Comparison of ENCODE assay signal across 9 cellular contexts in the genomic region with DNA sequence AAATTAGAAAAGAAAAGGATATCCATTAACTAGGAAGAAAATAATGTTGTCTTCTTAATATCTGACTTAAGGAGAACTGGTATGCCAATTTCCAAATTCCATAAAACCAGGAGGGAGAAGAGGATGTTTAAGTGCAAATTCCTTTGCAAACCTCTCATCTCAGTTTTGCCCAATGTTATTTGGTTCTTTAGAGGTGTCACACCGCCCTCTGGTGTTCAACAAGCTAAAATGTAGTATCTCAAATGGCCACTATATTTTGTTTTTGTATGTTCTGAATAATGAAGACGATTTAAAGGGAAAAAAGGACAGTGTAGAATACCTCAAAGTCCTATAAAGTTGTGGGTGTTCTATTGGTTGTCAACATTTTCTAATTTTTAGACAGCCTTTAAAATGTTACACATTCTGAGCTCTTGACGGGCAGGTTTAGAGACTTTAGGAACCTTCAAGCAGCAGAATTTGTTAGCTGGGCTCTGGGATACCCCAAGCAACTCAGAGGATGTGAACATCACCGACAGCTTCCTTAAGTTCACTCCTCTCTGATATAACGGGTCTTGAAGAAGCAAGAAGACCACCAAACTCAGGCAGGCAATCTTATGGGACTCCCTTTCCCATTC.
DNase-seq lines count a peak whose midpoint lies in the region; ATAC-seq and TF ChIP-seq lines count a peak whose summit lies in the region.
"Had no signal": no experiment of that assay in that cellular context is flagged by ENCODE, and none has a peak within 500 bp of the region (broad histone marks: within the 10 kb centered on the region; RNA-seq: fewer than 3 reads in every experiment).

No MANE protein-coding gene starts in this region.

- no peaks in the 10 kb centered on the region for H3K4me1 ChIP-seq in CD8-positive, alpha-beta T cell (ENCODE audit: insufficient read depth, low read length)
- H3K4me1 ChIP-seq in KMS-11 (ENCODE audit: low read depth, poor library complexity, severe bottlenecking) = no peaks in the 10 kb centered on the region
- no peaks in the 10 kb centered on the region for H3K4me1 ChIP-seq in lower lobe of right lung
- no peaks in the 10 kb centered on the region for H3K4me1 ChIP-seq in upper lobe of right lung

- H3K79me2 ChIP-seq in KMS-11 (ENCODE audit: insufficient read depth, low read depth) = no peaks in the 10 kb centered on the region

- no peak overlapping the region for H3K27ac ChIP-seq in CD8-positive, alpha-beta T cell (ENCODE audit: low read depth, low read length)
- no peak overlapping the region for H3K27ac ChIP-seq in KMS-11
- H3K27ac ChIP-seq in RWPE1 = no peak overlapping the region
- H3K27ac ChIP-seq in coronary artery = no peak overlapping the region
- no peak overlapping the region for H3K27ac ChIP-seq in lower lobe of right lung
- no peak overlapping the region for H3K27ac ChIP-seq in upper lobe of right lung

- H3K9me3 Mint-ChIP-seq in CD8-positive, alpha-beta T cell = no peaks in the 10 kb centered on the region

- no peaks in the 10 kb centered on the region for H4K20me1 ChIP-seq in KMS-11 (ENCODE audit: insufficient read depth)

- no peaks in the 10 kb centered on the region for H3K27me3 ChIP-seq in CD8-positive, alpha-beta T cell (ENCODE audit: insufficient read depth, low read length)
- H3K27me3 ChIP-seq in KMS-11 (ENCODE audit: insufficient read depth, low read depth) (no peaks in the 10 kb centered on the region), lower lobe of right lung (ENCODE audit: low read depth) (no peaks in the 10 kb centered on the region), upper lobe of right lung (peaks cover 8% of the 10 kb centered on the region)

- no peaks in the 10 kb centered on the region for H3K36me3 Mint-ChIP-seq in CD8-positive, alpha-beta T cell

- H3K9ac ChIP-seq in KMS-11 = no peak overlapping the region

- no peak overlapping the region for H3K4me3 Mint-ChIP-seq in CD8-positive, alpha-beta T cell
- H3K4me3 Mint-ChIP-seq: T-helper 17 cell had no signal

- TF ChIP-seq CTCF in CD8-positive, alpha-beta T cell (IDR thresholded peaks at IDR 0.05) = peak; percentile 59
- TF ChIP-seq CTCF in KMS-11 (conservative IDR thresholded peaks at IDR 0.05; ENCODE audit: low read depth, low read length) = peak; percentile 91
- peak; percentile 71 for TF ChIP-seq CTCF in RWPE1 (conservative IDR thresholded peaks at IDR 0.05; ENCODE audit: low read depth)
- peak; percentile 35 for TF ChIP-seq CTCF in coronary artery (IDR thresholded peaks at IDR 0.05)
- peak; percentile 65 for TF ChIP-seq CTCF in lower lobe of right lung (IDR thresholded peaks at IDR 0.05)
- peak; percentile 68 for TF ChIP-seq CTCF in upper lobe of right lung (IDR thresholded peaks at IDR 0.05)

- no peak overlapping the region for H3K27ac Mint-ChIP-seq in CD8-positive, alpha-beta T cell
- H3K27ac Mint-ChIP-seq: T-helper 17 cell had no signal

- no peaks in the 10 kb centered on the region for H3K4me1 Mint-ChIP-seq in CD8-positive, alpha-beta T cell (ENCODE audit: low read depth)

- POLR2A ChIA-PET in CD8-positive, alpha-beta T cell (lab: Charles Lee) = no interaction called here
- POLR2A ChIA-PET in RWPE1 (lab: Yijun Ruan, JAX; ENCODE audit: low non-redundant PET) = no interaction called here

- H3K27me3 Mint-ChIP-seq in CD8-positive, alpha-beta T cell (ENCODE audit: low read depth) = peaks cover 7% of the 10 kb centered on the region

- CTCF ChIA-PET in CD8-positive, alpha-beta T cell (lab: Charles Lee) = interaction anchor here (0.6 to 2.4 kb wide), 12 partner anchors 9 to 533 kb away, joined by 3 to 24 read pairs (median 3); no protein-coding TSS in a partner anchor
- CTCF ChIA-PET in RWPE1 (lab: Yijun Ruan, JAX) = interaction anchor here (0.5 to 1.7 kb wide), 15 partner anchors 11 to 1353 kb away, joined by 3 to 28 read pairs (median 3); no protein-coding TSS in a partner anchor

- ATAC-seq in CD8-positive, alpha-beta T cell = no peak
- ATAC-seq in GM19035 (IDR thresholded peaks at IDR 0.05; ENCODE audit: unreplicated experiment) = peak; percentile 64
- ATAC-seq in lower lobe of right lung = peak; percentile 64 to 65
- peak; percentile 74 for ATAC-seq in upper lobe of right lung
- ATAC-seq: T-helper 17 cell had no signal

- no peaks in the 10 kb centered on the region for H3K9me3 ChIP-seq in CD8-positive, alpha-beta T cell (ENCODE audit: low read length)
- H3K9me3 ChIP-seq in lower lobe of right lung (no peaks in the 10 kb centered on the region), upper lobe of right lung (no peaks in the 10 kb centered on the region)

- H3K4me2 ChIP-seq in KMS-11 = no peak overlapping the region

- H2AFZ ChIP-seq in KMS-11 (ENCODE audit: low read depth) = no peak overlapping the region; the same call in 1 of the 2 replicates

- no peak overlapping the region for H3K4me3 ChIP-seq in CD8-positive, alpha-beta T cell (ENCODE audit: low read depth, low read length)
- H3K4me3 ChIP-seq in KMS-11 (IDR thresholded peaks at IDR 0.05; ENCODE audit: insufficient read depth, low read depth, low read length) = no peak overlapping the region
- no peak overlapping the region for H3K4me3 ChIP-seq in coronary artery
- H3K4me3 ChIP-seq in lower lobe of right lung = no peak overlapping the region
- no peak overlapping the region for H3K4me3 ChIP-seq in upper lobe of right lung

- intact Hi-C loops in CD8-positive, alpha-beta T cell (cut with DNase I, micrococcal nuclease) = loop anchor here in 1 of 2 experiments (1.0 to 10.0 kb wide), 3 partner anchors 415 to 1225 kb away; no protein-coding TSS in a partner anchor
- intact Hi-C loops in lower lobe of right lung (cut with DNase I) = loop anchor here (10.0 kb wide), 1 partner anchor 545 kb away; no protein-coding TSS in a partner anchor
- intact Hi-C loops in upper lobe of right lung (cut with DNase I) = no loop called here

- DNase-seq in CD8-positive, alpha-beta T cell = peak in 2 of 7 experiments; percentile 9 to 17
- DNase-seq in RWPE1 (ENCODE audit: low spot score) (peak; percentile 33), coronary artery (ENCODE audit: low spot score) (no peak), lower lobe of right lung (no peak), upper lobe of right lung (no peak), NK-92 (lab: John Stamatoyannopoulos, UW; ENCODE audit: unreplicated experiment) (no peak)

- H3K36me3 ChIP-seq in CD8-positive, alpha-beta T cell (ENCODE audit: insufficient read depth, low read length) = no peaks in the 10 kb centered on the region
- H3K36me3 ChIP-seq in KMS-11 (ENCODE audit: insufficient read depth) = no peaks in the 10 kb centered on the region
- no peaks in the 10 kb centered on the region for H3K36me3 ChIP-seq in lower lobe of right lung
- no peaks in the 10 kb centered on the region for H3K36me3 ChIP-seq in upper lobe of right lung

Comparison
In these comparisons a context has a peak if more than half of its experiments do, and no peak if none do; other contexts are left out.
1. CTCF ChIP-seq: peak in every context shown above with its lines; median percentile 91 in KMS-11; 71 in RWPE1; 68 in upper lobe of right lung; 65 in lower lobe of right lung; 59 in CD8-positive, alpha-beta T cell; 35 in coronary artery.